ENCODE assay signal across 15 cellular contexts in genomic region chr3:122067214-122067550, GRCh38. TPM values are rescaled to one million over a fixed set of nuclear protein-coding genes. Genes with fewer than 3 reads are reported as not detected.
DNase-seq lines count a peak whose midpoint lies in the region; ATAC-seq lines count a peak whose summit lies in the region.
"Had no signal": no experiment of that assay in that cellular context is flagged by ENCODE, and none has a peak within 500 bp of the region (broad histone marks: within the 10 kb centered on the region; RNA-seq: fewer than 3 reads in every experiment).

No MANE protein-coding gene starts in this region.

- no peak overlapping the region for H3K9ac ChIP-seq in neuronal stem cell (ENCODE audit: low read depth, low read length, poor library complexity)

- no peaks in the 10 kb centered on the region for H3K79me1 ChIP-seq in neuronal stem cell (ENCODE audit: low read depth, low read length)

- H2BK12ac ChIP-seq in neuronal stem cell (ENCODE audit: low read length): no peak overlapping the region

- no peak overlapping the region for H2BK15ac ChIP-seq in neuronal stem cell (ENCODE audit: low read length)

- no peak overlapping the region for H3K18ac ChIP-seq in neuronal stem cell (ENCODE audit: low read length)

- H3K36me3 ChIP-seq in neuronal stem cell (replicated peaks in 1 of 2; ENCODE audit: control insufficient read depth in 2 of 2, insufficient read depth in 2 of 2, low read length in 2 of 2): no peaks in the 10 kb centered on the region

- intact Hi-C loops in activated CD4-positive, alpha-beta T cell treated with anti-CD3 and anti-CD28 coated beads for 36 hours (cut with DNase I, micrococcal nuclease): no loop called here

- H4K91ac ChIP-seq in neuronal stem cell (ENCODE audit: low read depth, low read length, poor library complexity): no peak overlapping the region

- H3K27me3 Mint-ChIP-seq in activated CD4-positive, alpha-beta T cell treated with anti-CD3 and anti-CD28 coated beads, Interleukin-2, amount 10 ng/mL, durations not matched to agents 7 days and 5 days: no peaks in the 10 kb centered on the region
- H3K27me3 Mint-ChIP-seq in activated CD4-positive, alpha-beta T cell treated with anti-CD3 and anti-CD28 coated beads for 36 hours: peaks cover 4% of the 10 kb centered on the region
- peaks cover 0 to 2% (median 0%) of the 10 kb centered on the region in 3 donors for H3K27me3 Mint-ChIP-seq in immature natural killer cell (ENCODE audit: low read depth in 3 of 3)

- H2AFZ ChIP-seq in neuronal stem cell (ENCODE audit: low read length): peak overlapping the region; percentile 19

- CTCF ChIA-PET in activated CD4-positive, alpha-beta T cell treated with anti-CD3 and anti-CD28 coated beads, Interleukin-2, amount 10 ng/mL, durations not matched to agents 7 days and 5 days (lab: Charles Lee): no interaction called here
- CTCF ChIA-PET in activated CD4-positive, alpha-beta T cell treated with anti-CD3 and anti-CD28 coated beads for 36 hours (lab: Charles Lee): no interaction called here

- no peak overlapping the region for H2BK5ac ChIP-seq in neuronal stem cell (ENCODE audit: low read length)

- no peak overlapping the region for H4K8ac ChIP-seq in neuronal stem cell (ENCODE audit: low read depth, low read length)

- H3K9me3 Mint-ChIP-seq in activated CD4-positive, alpha-beta T cell treated with anti-CD3 and anti-CD28 coated beads, Interleukin-2, amount 10 ng/mL, durations not matched to agents 7 days and 5 days: peaks cover 4% of the 10 kb centered on the region
- H3K9me3 Mint-ChIP-seq in activated CD4-positive, alpha-beta T cell treated with anti-CD3 and anti-CD28 coated beads for 36 hours (ENCODE audit: low read depth): no peaks in the 10 kb centered on the region
- peaks cover 0 to 3% (median 0%) of the 10 kb centered on the region in 6 donors for H3K9me3 Mint-ChIP-seq in immature natural killer cell

- H3K14ac ChIP-seq in neuronal stem cell (ENCODE audit: low read length): no peak overlapping the region

- POLR2A ChIA-PET in activated CD4-positive, alpha-beta T cell treated with anti-CD3 and anti-CD28 coated beads, Interleukin-2, amount 10 ng/mL, durations not matched to agents 7 days and 5 days (lab: Charles Lee): no interaction called here
- POLR2A ChIA-PET in activated CD4-positive, alpha-beta T cell treated with anti-CD3 and anti-CD28 coated beads for 36 hours (lab: Charles Lee): no interaction called here

- peaks cover 14% of the 10 kb centered on the region for H3K4me1 Mint-ChIP-seq in activated CD4-positive, alpha-beta T cell treated with anti-CD3 and anti-CD28 coated beads, Interleukin-2, amount 10 ng/mL, durations not matched to agents 7 days and 5 days
- H3K4me1 Mint-ChIP-seq in activated CD4-positive, alpha-beta T cell treated with anti-CD3 and anti-CD28 coated beads for 36 hours: peaks cover 4% of the 10 kb centered on the region
- peaks cover 0 to 2% of the 10 kb centered on the region in 2 donors for H3K4me1 Mint-ChIP-seq in immature natural killer cell
- H3K4me1 Mint-ChIP-seq: mesothelial cell of epicardium had no signal

- no peak overlapping the region for H3K27ac ChIP-seq in neuronal stem cell (replicated peaks; ENCODE audit: low read length)

- peaks cover 0 to 3% of the 10 kb centered on the region in 2 donors for H3K9me3 ChIP-seq in neuronal stem cell (replicated peaks in 1 of 2; ENCODE audit: control insufficient read depth in 2 of 2, insufficient read depth in 1 of 2, low read depth in 1 of 2, low read length in 2 of 2)

- DNase-seq in activated CD4-positive, alpha-beta T cell treated with anti-CD3 and anti-CD28 coated beads, Interleukin-2, amount 10 ng/mL, durations not matched to agents 7 days and 5 days: no peak
- no peak for DNase-seq in activated CD4-positive, alpha-beta T cell treated with anti-CD3 and anti-CD28 coated beads for 36 hours
- DNase-seq in NOMO-1 treated with DMSO at 0.1 percent for 48 hours (lab: John Stamatoyannopoulos, UW; ENCODE audit: unreplicated experiment): peak; percentile 97
- no peak for DNase-seq in neuronal stem cell (ENCODE audit: low spot score)
- no peak for DNase-seq in immature natural killer cell
- DNase-seq in NCI-H2107 treated with DMSO at 0.1 percent for 48 hours (lab: John Stamatoyannopoulos, UW; ENCODE audit: unreplicated experiment): no peak
- no peak for DNase-seq in activated gamma-delta T cell treated with Interleukin-2 at 50 U/mL for 16 hours
- DNase-seq: 8988T; NCI-H1694 treated with DMSO at 0.1 percent for 48 hours; small intestine; stimulated activated naive CD4-positive, alpha-beta T cell treated with Interleukin-2 at 50 U/mL for 16 hours had no signal

- no peak overlapping the region for H2BK120ac ChIP-seq in neuronal stem cell (ENCODE audit: low read depth, low read length)

- peak overlapping the region; percentile 18 for H3K4me3 Mint-ChIP-seq in activated CD4-positive, alpha-beta T cell treated with anti-CD3 and anti-CD28 coated beads, Interleukin-2, amount 10 ng/mL, durations not matched to agents 7 days and 5 days
- H3K4me3 Mint-ChIP-seq in activated CD4-positive, alpha-beta T cell treated with anti-CD3 and anti-CD28 coated beads for 36 hours: no peak overlapping the region
- peak overlapping the region in 1 of 5 donors; percentile 23 for H3K4me3 Mint-ChIP-seq in immature natural killer cell
- H3K4me3 Mint-ChIP-seq: mesothelial cell of epicardium had no signal

- H3K27me3 ChIP-seq in neuronal stem cell (ENCODE audit: control insufficient read depth in 3 of 3, insufficient read depth in 3 of 3, low read depth in 1 of 3, low read length in 3 of 3): no peaks in the 10 kb centered on the region

- no peak overlapping the region for H3K4me2 ChIP-seq in neuronal stem cell (ENCODE audit: insufficient read depth, low read length, poor library complexity, severe bottlenecking)

- H2AK5ac ChIP-seq in neuronal stem cell (ENCODE audit: low read depth, low read length): no peak overlapping the region

- no CpG with 5 or more reads among the region's 5 CpGs for WGBS in neuronal stem cell (ENCODE audit: extremely low coverage in 2 of 2, insufficient read length in 2 of 2, insufficient replicate concordance in 1 of 2), 2 donors

- ATAC-seq in activated CD4-positive, alpha-beta T cell treated with anti-CD3 and anti-CD28 coated beads for 36 hours: no peak
- ATAC-seq in HG02798 (IDR thresholded peaks at IDR 0.05; ENCODE audit: poor library complexity, unreplicated experiment): peak; percentile 46

- H3K4ac ChIP-seq in neuronal stem cell (ENCODE audit: low read length): no peak overlapping the region

- peak overlapping the region; percentile 41 for H3K27ac Mint-ChIP-seq in activated CD4-positive, alpha-beta T cell treated with anti-CD3 and anti-CD28 coated beads, Interleukin-2, amount 10 ng/mL, durations not matched to agents 7 days and 5 days
- H3K27ac Mint-ChIP-seq in activated CD4-positive, alpha-beta T cell treated with anti-CD3 and anti-CD28 coated beads for 36 hours: no peak overlapping the region
- peak overlapping the region in 1 of 6 donors; percentile 5 for H3K27ac Mint-ChIP-seq in immature natural killer cell
- H3K27ac Mint-ChIP-seq: mesothelial cell of epicardium had no signal

- no peaks in the 10 kb centered on the region for H3K36me3 Mint-ChIP-seq in activated CD4-positive, alpha-beta T cell treated with anti-CD3 and anti-CD28 coated beads, Interleukin-2, amount 10 ng/mL, durations not matched to agents 7 days and 5 days (ENCODE audit: low read depth)
- no peaks in the 10 kb centered on the region for H3K36me3 Mint-ChIP-seq in activated CD4-positive, alpha-beta T cell treated with anti-CD3 and anti-CD28 coated beads for 36 hours (ENCODE audit: low read depth)
- H3K36me3 Mint-ChIP-seq in immature natural killer cell: no peaks in the 10 kb centered on the region
- H3K36me3 Mint-ChIP-seq: mesothelial cell of epicardium had no signal

- no peak overlapping the region for H3K23ac ChIP-seq in neuronal stem cell (ENCODE audit: low read depth, low read length, poor library complexity)

- no peak overlapping the region for H3K4me3 ChIP-seq in neuronal stem cell (ENCODE audit: low read length in 2 of 2)

- H3K4me1 ChIP-seq in neuronal stem cell (ENCODE audit: control insufficient read depth in 2 of 2, insufficient read depth in 1 of 2, low read depth in 1 of 2, low read length in 2 of 2): no peaks in the 10 kb centered on the region

RNA-seq across cellular contexts. Expression of gene CD86, which starts 12.0 kb away (rescaled TPM):
- 1 to 10 TPM; 1.9 to 2.5 TPM for total RNA-seq in activated CD4-positive, alpha-beta T cell treated with anti-CD3 and anti-CD28 coated beads, Interleukin-2, amount 10 ng/mL, durations not matched to agents 7 days and 5 days
- under 1 TPM; 0.09 to 0.25 TPM for total RNA-seq in activated CD4-positive, alpha-beta T cell treated with anti-CD3 and anti-CD28 coated beads for 36 hours
- polyA plus RNA-seq in neuronal stem cell (2013, experiment 1 of 2): not detected
- 0.01 TPM for polyA plus RNA-seq in neuronal stem cell (2013, experiment 2 of 2)
- 1 to 10 TPM; 1.1 to 7.4 (median 6.2) TPM for polyA plus RNA-seq in immature natural killer cell
- total RNA-seq: SK-MEL-5 had no signal

RNA-seq across cellular contexts. Expression of gene ILDR1, which starts 45.1 kb away (rescaled TPM):
- under 1 TPM in 1 of 2 experiments, not detected in 1; 0.17 TPM for total RNA-seq in activated CD4-positive, alpha-beta T cell treated with anti-CD3 and anti-CD28 coated beads, Interleukin-2, amount 10 ng/mL, durations not matched to agents 7 days and 5 days
- total RNA-seq in activated CD4-positive, alpha-beta T cell treated with anti-CD3 and anti-CD28 coated beads for 36 hours: under 1 TPM; 0.09 to 0.11 TPM
- polyA plus RNA-seq in neuronal stem cell (2013, experiment 1 of 2): 0.06 TPM
- polyA plus RNA-seq in neuronal stem cell (2013, experiment 2 of 2): 0.03 TPM
- polyA plus RNA-seq in immature natural killer cell: not detected
- total RNA-seq: cardiac septum, SK-MEL-5 had no signal
